In the genomic region with DNA sequence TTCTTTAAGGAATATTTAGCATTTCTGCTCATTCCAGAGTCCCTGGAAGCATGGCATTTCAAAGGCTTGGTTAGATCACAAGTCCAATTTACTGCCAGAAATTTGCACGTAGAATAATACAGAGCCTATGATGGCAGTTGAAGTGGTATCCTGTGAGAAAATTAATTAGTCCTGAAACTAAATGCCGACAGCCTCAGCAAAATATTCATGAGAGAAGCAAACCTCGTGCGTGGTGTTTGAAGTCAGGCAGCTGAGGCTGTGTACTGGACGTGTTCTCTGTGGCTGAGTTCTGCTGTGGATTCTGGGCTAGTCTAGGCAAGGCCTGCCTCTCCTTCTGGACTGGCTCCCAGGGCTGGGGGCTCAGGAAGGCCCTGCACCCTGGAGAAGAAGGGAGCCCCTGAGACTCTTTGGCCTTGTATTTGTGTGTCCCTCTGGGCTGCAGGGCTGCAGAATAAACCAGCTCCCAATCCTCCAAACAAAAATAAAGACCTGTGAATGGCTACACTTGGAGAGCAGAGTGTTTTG, we compare ENCODE assay signal across 22 cellular contexts.
DNase-seq lines count a peak whose midpoint lies in the region; ATAC-seq and TF ChIP-seq lines count a peak whose summit lies in the region.
"Had no signal": no experiment of that assay in that cellular context is flagged by ENCODE, and none has a peak within 500 bp of the region (broad histone marks: within the 10 kb centered on the region; RNA-seq: fewer than 3 reads in every experiment).

No MANE protein-coding gene starts in this region.

- no peak for TF ChIP-seq EP300 in transverse colon (IDR thresholded peaks at IDR 0.05; ENCODE audit: low read depth)

- no peak overlapping the region for H3K4me3 ChIP-seq in heart left ventricle
- no peak overlapping the region for H3K4me3 ChIP-seq in lower lobe of right lung
- no peak overlapping the region for H3K4me3 ChIP-seq in transverse colon
- H3K4me3 ChIP-seq: adrenal gland, prostate gland, skin epidermis, suprapubic skin had no signal

- TF ChIP-seq POLR2A in heart left ventricle (IDR thresholded peaks at IDR 0.05) (no peak), transverse colon (IDR thresholded peaks at IDR 0.05) (no peak)

- intact Hi-C loops in heart left ventricle (cut with DNase I) (no loop called here), cardiac septum (cut with DNase I) (no loop called here), lower lobe of right lung (cut with DNase I) (no loop called here), transverse colon (cut with DNase I; ENCODE audit: low total_unique reads) (no loop called here)

- no peaks in the 10 kb centered on the region for H3K9me3 ChIP-seq in heart left ventricle
- no peaks in the 10 kb centered on the region for H3K9me3 ChIP-seq in lower lobe of right lung
- no peaks in the 10 kb centered on the region for H3K9me3 ChIP-seq in transverse colon
- H3K9me3 ChIP-seq: adrenal gland, prostate gland, suprapubic skin had no signal

- H3K36me3 ChIP-seq in heart left ventricle = no peaks in the 10 kb centered on the region
- no peaks in the 10 kb centered on the region for H3K36me3 ChIP-seq in lower lobe of right lung
- no peaks in the 10 kb centered on the region for H3K36me3 ChIP-seq in transverse colon
- H3K36me3 ChIP-seq: adrenal gland, prostate gland, suprapubic skin had no signal

- 81 to 96% (median 87%) methylated on average over 5 of the region's 5 CpGs for WGBS in heart left ventricle, 4 donors
- 90% methylated on average over 5 of the region's 5 CpGs; no CpG with 5 or more reads in 1 of the 2 donors for WGBS in transverse colon (ENCODE audit: low coverage in 1 of 2), 2 donors

- TF ChIP-seq CTCF in heart left ventricle (IDR thresholded peaks at IDR 0.05) (no peak), lower lobe of right lung (IDR thresholded peaks at IDR 0.05) (no peak), transverse colon (IDR thresholded peaks at IDR 0.05) (no peak)

- H3K27me3 ChIP-seq in heart left ventricle (no peaks in the 10 kb centered on the region), layer of hippocampus (ENCODE audit: control insufficient read depth, insufficient read depth, low read length) (no peaks in the 10 kb centered on the region), lower lobe of right lung (ENCODE audit: low read depth) (no peaks in the 10 kb centered on the region), transverse colon (no peaks in the 10 kb centered on the region)
- H3K27me3 ChIP-seq: adrenal gland, suprapubic skin had no signal

- DNase-seq in heart left ventricle = no peak
- no peak for DNase-seq in cardiac septum (ENCODE audit: low spot score)
- DNase-seq in superior temporal gyrus (ENCODE audit: extremely low spot score) = peak; percentile 64
- DNase-seq in lower lobe of right lung = no peak
- no peak for DNase-seq in transverse colon
- DNase-seq in stimulated activated CD8-positive, alpha-beta memory T cell treated with anti-CD3 and anti-CD28 coated beads, Interleukin-4, amount 100 ng/mL, for 48 hours = no peak
- DNase-seq: activated B cell treated with CpG ODN at 0.5 μM for 24 hours; activated CD8-positive, alpha-beta T cell treated with anti-CD3 and anti-CD28 coated beads for 36 hours; CD4-positive, CD25-positive, alpha-beta regulatory T cell; central memory CD4-positive, alpha-beta T cell; DMS153; effector CD4-positive, alpha-beta T cell; GF-D8; NCI-H1417 treated with DMSO at 0.1 percent for 48 hours; stimulated activated CD4-positive, alpha-beta T cell treated with anti-CD3 and anti-CD28 coated beads, Interleukin-4, amount 100 ng/mL, for 24 hours had no signal

- peaks cover 0 to 20% (median 4%) of the 10 kb centered on the region in 12 donors for H3K4me1 ChIP-seq in heart left ventricle
- H3K4me1 ChIP-seq in lower lobe of right lung = peaks cover 4% of the 10 kb centered on the region
- H3K4me1 ChIP-seq in transverse colon = no peaks in the 10 kb centered on the region
- H3K4me1 ChIP-seq: adrenal gland, prostate gland, suprapubic skin had no signal

- H3K27ac ChIP-seq in heart left ventricle (peak overlapping the region in 8 of 12 donors; percentile 31 to 81 (median 64)), angular gyrus (ENCODE audit: low read depth, low read length) (peak overlapping the region; percentile 91), layer of hippocampus (ENCODE audit: low read depth, low read length) (peak overlapping the region; percentile 96), lower lobe of right lung (no peak overlapping the region), transverse colon (no peak overlapping the region)
- H3K27ac ChIP-seq: prostate gland, suprapubic skin had no signal

- in situ Hi-C loops in transverse colon (cut with MboI; ENCODE audit: low pct_ligation_motif_present in 1 of 4, low pct_unique_long_range_greater_than_20kb in 1 of 4, low sequenced_read_pairs in 3 of 4) = no loop called here

- no peak for ATAC-seq in heart left ventricle
- ATAC-seq in lower lobe of right lung = no peak
- ATAC-seq: activated CD8-positive, alpha-beta T cell treated with anti-CD3 and anti-CD28 coated beads for 36 hours; HepG2 had no signal

Comparison
In these comparisons a context has a peak if more than half of its experiments do, and no peak if none do; other contexts are left out.
1. H3K27ac ChIP-seq: peak in heart left ventricle (8 of 12), angular gyrus (single experiment) and layer of hippocampus (single experiment); none in lower lobe of right lung (single experiment) and transverse colon (0 of 4).